21 cellular contexts compared by ENCODE assay signal in the genomic region with DNA sequence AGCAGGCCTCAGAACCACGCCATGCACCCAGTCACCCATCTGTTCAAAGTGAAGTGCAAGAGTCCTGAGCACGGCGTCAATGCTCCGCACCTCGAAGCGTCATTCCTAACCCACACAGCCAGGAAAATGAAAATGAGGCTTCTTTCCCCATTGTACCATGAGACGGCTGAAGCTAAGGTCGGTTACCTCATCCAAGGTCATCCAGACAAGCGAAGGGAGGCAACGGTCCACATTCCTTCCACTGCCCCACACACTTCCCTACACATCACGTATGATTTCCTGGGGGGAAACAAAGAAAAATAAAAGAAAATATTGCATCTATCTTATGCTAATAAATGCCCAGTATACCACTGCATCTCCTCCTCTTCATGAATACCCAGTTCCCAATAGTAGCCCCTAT.
DNase-seq lines count a peak whose midpoint lies in the region; ATAC-seq, FAIRE-seq and TF ChIP-seq lines count a peak whose summit lies in the region.
"Had no signal": no experiment of that assay in that cellular context is flagged by ENCODE, and none has a peak within 500 bp of the region (broad histone marks: within the 10 kb centered on the region; RNA-seq: fewer than 3 reads in every experiment).

No MANE protein-coding gene starts in this region.

- H3K36me3 ChIP-seq in HepG2 (replicated peaks in 1 of 2; ENCODE audit: control insufficient read depth in 1 of 2, insufficient read depth in 2 of 2, low read length in 2 of 2): no peaks in the 10 kb centered on the region
- H3K36me3 ChIP-seq in right lobe of liver: no peaks in the 10 kb centered on the region
- no peaks in the 10 kb centered on the region for H3K36me3 ChIP-seq in SJCRH30
- H3K36me3 ChIP-seq: BLaER1 treated with 17β-estradiol and CSF1 and Interleukin-3, amounts not matched to agents 10 nM and 100 nM had no signal

- no peak for TF ChIP-seq POLR2A in HepG2 (IDR thresholded peaks at IDR 0.05; ENCODE audit: insufficient read depth in 1 of 2, low read depth in 2 of 2, low read length in 2 of 2)
- TF ChIP-seq POLR2A in right lobe of liver (IDR thresholded peaks at IDR 0.05): no peak

- no peak overlapping the region for H3K4me2 ChIP-seq in HepG2 (ENCODE audit: low read depth, low read length)
- H3K4me2 ChIP-seq: A549 had no signal

- peaks cover 33% of the 10 kb centered on the region for H3K4me1 Mint-ChIP-seq in mesothelial cell of epicardium
- H3K4me1 Mint-ChIP-seq: B cell had no signal

- ATAC-seq in HepG2 (peak; percentile 43; the same call in 1 of the 3 replicates), right lobe of liver (no peak)
- ATAC-seq: A549; CD8-positive, alpha-beta T cell had no signal

- BruUV-seq in HepG2 (replicated peaks; lab: Mats Ljungman, UMichigan): no TSS peak

- no peaks in the 10 kb centered on the region for H3K27me3 Mint-ChIP-seq in mesothelial cell of epicardium (ENCODE audit: low read depth)

- no peak overlapping the region for H3K4me3 Mint-ChIP-seq in mesothelial cell of epicardium
- H3K4me3 Mint-ChIP-seq: B cell; CD4-positive, alpha-beta T cell; CD8-positive, alpha-beta T cell had no signal

- H4K20me1 ChIP-seq in HepG2 (ENCODE audit: insufficient read depth, low read length): no peaks in the 10 kb centered on the region
- H4K20me1 ChIP-seq: BLaER1 treated with 17β-estradiol and CSF1 and Interleukin-3, amounts not matched to agents 10 nM and 100 nM had no signal

- DNase-seq in HepG2 (ENCODE audit: low spot score) (no peak), right lobe of liver (no peak), mesothelial cell of epicardium (ENCODE audit: low spot score in 2 of 2, unreplicated experiment in 2 of 2) (no peak), SW480 (ENCODE audit: low spot score) (no peak), SJCRH30 (no peak)
- DNase-seq: AML-193; Caco-2; Calu3; CD4-positive, alpha-beta T cell; CD8-positive, alpha-beta T cell; DMS79 treated with DMSO at 0.1 percent for 48 hours; GF-D8 had no signal

- H3K27me3 ChIP-seq in HepG2 (ENCODE audit: control insufficient read depth in 1 of 2, insufficient read depth in 2 of 2, low read length in 2 of 2) (peaks cover 2 to 26% of the 10 kb centered on the region in 2 experiments; a peak in 4 of 5 replicates), right lobe of liver (no peaks in the 10 kb centered on the region), SJCRH30 (no peaks in the 10 kb centered on the region)
- H3K27me3 ChIP-seq: BLaER1 treated with 17β-estradiol and CSF1 and Interleukin-3, amounts not matched to agents 10 nM and 100 nM had no signal

- H3K4me3 ChIP-seq in HepG2 (replicated peaks in 1 of 3; ENCODE audit: insufficient read depth in 1 of 3, low read depth in 2 of 3, low read length in 3 of 3) (no peak overlapping the region), right lobe of liver (no peak overlapping the region), SJCRH30 (no peak overlapping the region)
- H3K4me3 ChIP-seq: A549; BLaER1 treated with 17β-estradiol and CSF1 and Interleukin-3, amounts not matched to agents 10 nM and 100 nM had no signal

- POLR2A ChIA-PET in HepG2 (lab: Yijun Ruan, JAX): no interaction called here

- H3K9ac ChIP-seq in HepG2 (ENCODE audit: insufficient read depth, low read depth, low read length): no peak overlapping the region
- H3K9ac ChIP-seq: BLaER1 treated with 17β-estradiol and CSF1 and Interleukin-3, amounts not matched to agents 10 nM and 100 nM had no signal

- peaks cover 4% of the 10 kb centered on the region for H3K36me3 Mint-ChIP-seq in mesothelial cell of epicardium
- H3K36me3 Mint-ChIP-seq: CD8-positive, alpha-beta T cell had no signal

- TF ChIP-seq CTCF in HepG2 (CRISPR knock-in tag; IDR thresholded peaks at IDR 0.05) (no peak), right lobe of liver (IDR thresholded peaks at IDR 0.05) (no peak), mesothelial cell of epicardium (IDR thresholded peaks at IDR 0.05; ENCODE audit: unreplicated experiment) (no peak)

- no peaks in the 10 kb centered on the region for H3K79me2 ChIP-seq in HepG2 (ENCODE audit: insufficient read depth, low read length)

- in situ Hi-C loops in HepG2 (cut with HindIII; ENCODE audit: extremely low pct_ligation_motif_present, low pct_unique_long_range_greater_than_20kb): no loop called here

- WGBS in HepG2 (ENCODE audit: low lambda C conversion rate): 35% methylated on average over 11 of the region's 11 CpGs
- 89% methylated on average over 9 of the region's 11 CpGs for WGBS in right lobe of liver (ENCODE audit: insufficient coverage, low coverage, low lambda C conversion rate, missing lambda C conversion rate)

- no peak for FAIRE-seq in HepG2 (lab: Jason Lieb, UNC)
- FAIRE-seq: A549, D721Med, G401.6, GM12891, GM19239 had no signal

- CTCF ChIA-PET in HepG2 (lab: Yijun Ruan, JAX; ENCODE audit: low intra/inter-chr PET ratio, low total read pairs): no interaction called here

- H3K9me3 ChIP-seq in HepG2 (ENCODE audit: low read length) (no peaks in the 10 kb centered on the region), right lobe of liver (no peaks in the 10 kb centered on the region), SJCRH30 (replicated peaks) (no peaks in the 10 kb centered on the region)
- H3K9me3 ChIP-seq: A549; BLaER1 treated with 17β-estradiol and CSF1 and Interleukin-3, amounts not matched to agents 10 nM and 100 nM; Caco-2 had no signal

- intact Hi-C loops in HepG2 (cut with micrococcal nuclease; ENCODE audit: unreplicated experiment) (no loop called here), right lobe of liver (cut with DNase I) (no loop called here)

- H3K27ac ChIP-seq in HepG2 (ENCODE audit: extremely low read length, insufficient read depth, low read length): no peak overlapping the region
- H3K27ac ChIP-seq in right lobe of liver: no peak overlapping the region
- H3K27ac ChIP-seq in SJCRH30: no peak overlapping the region
- H3K27ac ChIP-seq: 22Rv1; A549; BLaER1 treated with 17β-estradiol and CSF1 and Interleukin-3, amounts not matched to agents 10 nM and 100 nM; C4-2B had no signal

- no peak for TF ChIP-seq EP300 in HepG2 (IDR thresholded peaks at IDR 0.05; ENCODE audit: low read depth in 2 of 2, low read length in 2 of 2)
- no peak for TF ChIP-seq EP300 in HepG2 (CRISPR knock-in tag; IDR thresholded peaks at IDR 0.05; ENCODE audit: borderline replicate concordance)

- H2AFZ ChIP-seq in HepG2 (ENCODE audit: low read length): no peak overlapping the region

- TF ChIP-seq RAD21 in HepG2 (CRISPR knock-in tag; IDR thresholded peaks at IDR 0.05): no peak

- H3K9me3 Mint-ChIP-seq in mesothelial cell of epicardium: no peaks in the 10 kb centered on the region
- H3K9me3 Mint-ChIP-seq: CD4-positive, alpha-beta T cell; CD8-positive, alpha-beta T cell had no signal

- no peaks in the 10 kb centered on the region for H3K4me1 ChIP-seq in HepG2 (ENCODE audit: insufficient read depth, low read length)
- H3K4me1 ChIP-seq in right lobe of liver: no peaks in the 10 kb centered on the region
- no peaks in the 10 kb centered on the region for H3K4me1 ChIP-seq in SJCRH30
- H3K4me1 ChIP-seq: A549, Caco-2 had no signal

- peak overlapping the region; percentile 43 for H3K27ac Mint-ChIP-seq in mesothelial cell of epicardium
- H3K27ac Mint-ChIP-seq: B cell; CD4-positive, alpha-beta T cell; CD8-positive, alpha-beta T cell had no signal

TF ChIP-seq in HepG2, 621 proteins besides CTCF, POLR2A, EP300 and RAD21:
- no peak for TF ChIP-seq SOX6 (IDR thresholded peaks at IDR 0.05)
- no peak for TF ChIP-seq SOX6 (CRISPR knock-in tag; IDR thresholded peaks at IDR 0.05)
- no peak for TF ChIP-seq SETDB1 (CRISPR knock-in tag; IDR thresholded peaks at IDR 0.05; ENCODE audit: borderline replicate concordance)
- TF ChIP-seq, protein P1, sequence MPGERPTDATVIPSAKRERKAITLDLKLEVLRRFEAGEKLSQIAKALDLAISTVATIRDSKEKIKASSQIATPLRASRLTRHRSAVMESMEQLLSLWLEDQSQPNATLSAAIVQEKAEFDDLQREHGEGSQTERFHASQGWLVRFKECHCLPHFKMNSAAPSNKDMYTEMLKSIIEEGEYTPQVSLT (CRISPR knock-in tag; IDR thresholded peaks at IDR 0.05; ENCODE audit: borderline replicate concordance, low read depth): no peak
- TF ChIP-seq ZSCAN31 (CRISPR knock-in tag; IDR thresholded peaks at IDR 0.05; ENCODE audit: low read depth): no peak
- TF ChIP-seq ZNF607 (CRISPR knock-in tag; IDR thresholded peaks at IDR 0.05; ENCODE audit: borderline replicate concordance): no peak
- TF ChIP-seq ATAD3A (CRISPR knock-in tag; IDR thresholded peaks at IDR 0.05): no peak
TF ChIP-seq in HepG2: peak in this region for 0.
